20 cellular contexts compared by ENCODE assay signal in the genomic region with DNA sequence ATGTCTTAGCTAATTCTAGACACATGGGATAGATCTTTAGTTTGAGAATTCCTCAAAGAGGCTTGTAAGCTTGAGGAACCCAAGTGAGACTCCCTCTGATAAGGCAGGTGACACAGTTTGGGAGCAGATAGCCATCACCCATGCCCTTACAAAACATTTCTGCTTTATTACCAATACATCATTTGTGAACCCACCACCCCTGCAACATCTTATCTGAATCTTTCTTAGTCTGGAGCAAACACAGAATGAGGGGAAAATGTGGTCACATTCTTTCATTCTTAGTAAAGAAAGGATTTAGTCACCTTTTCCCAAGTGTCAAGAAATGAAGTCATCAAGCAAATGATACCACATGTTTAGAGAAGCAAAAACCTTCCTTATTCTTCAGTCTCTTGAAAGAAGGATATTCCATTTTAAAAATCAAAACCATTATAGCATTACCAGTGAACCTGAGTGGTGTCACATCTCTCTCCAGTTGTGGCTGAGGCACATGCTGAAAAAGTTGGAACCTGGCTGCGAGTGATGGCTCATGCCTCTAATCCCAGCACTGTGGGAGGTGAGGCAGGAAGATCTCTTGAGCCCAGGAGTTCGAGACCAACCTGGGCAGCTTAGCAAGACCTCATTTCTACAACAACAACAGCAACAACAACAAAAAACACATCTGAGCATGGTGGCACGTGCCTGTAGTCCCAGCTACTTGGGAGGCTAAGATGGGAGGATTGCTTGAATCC.
A peak's percentile ranks its signal among the peaks of the same experiment; 100 is the strongest.
DNase-seq lines count a peak whose midpoint lies in the region; ATAC-seq, FAIRE-seq and TF ChIP-seq lines count a peak whose summit lies in the region.
"Had no signal": no experiment of that assay in that cellular context is flagged by ENCODE, and none has a peak within 500 bp of the region (broad histone marks: within the 10 kb centered on the region; RNA-seq: fewer than 3 reads in every experiment).

No MANE protein-coding gene starts in this region.

- intact Hi-C loops in lower leg skin (cut with DNase I; ENCODE audit: low total_unique reads), result no loop called here

- H3K4me3 ChIP-seq in bronchial epithelial cell (ENCODE audit: low read depth, low read length), result no peak overlapping the region
- H3K4me3 ChIP-seq in lower leg skin (ENCODE audit: low read depth, poor library complexity, severe bottlenecking), result no peak overlapping the region
- H3K4me3 ChIP-seq: right atrium auricular region, SK-N-MC had no signal

- peak; percentile 84 to 94 for ATAC-seq in activated naive CD4-positive, alpha-beta T cell treated with anti-CD3 and anti-CD28 coated beads, Interleukin-2, amount 50 U/mL, for 72 hours
- peak; percentile 84 for ATAC-seq in stimulated activated naive CD8-positive, alpha-beta T cell treated with anti-CD3 and anti-CD28 coated beads, Interleukin-15, Interleukin-2, amounts not matched to agents 100 U/mL and 50 U/mL, for 24 hours
- ATAC-seq: left ventricle myocardium superior, Panc1 had no signal

- TF ChIP-seq POLR2A in lower leg skin (IDR thresholded peaks at IDR 0.05), result no peak

- H3K36me3 ChIP-seq in bronchial epithelial cell (ENCODE audit: control insufficient read depth, insufficient read depth, low read length), result no peaks in the 10 kb centered on the region

- FAIRE-seq in bronchial epithelial cell (lab: Jason Lieb, UNC), result no peak
- no peak for FAIRE-seq in frontal cortex (lab: Jason Lieb, UNC)

- H3K9me3 Mint-ChIP-seq in activated naive CD4-positive, alpha-beta T cell treated with anti-CD3 and anti-CD28 coated beads, Interleukin-2, amount 50 U/mL, for 72 hours, result no peaks in the 10 kb centered on the region
- H3K9me3 Mint-ChIP-seq: CD8-positive, alpha-beta memory T cell; central memory CD8-positive, alpha-beta T cell; H9 had no signal

- H3K27me3 ChIP-seq in bronchial epithelial cell (ENCODE audit: control insufficient read depth, insufficient read depth, low read length), result no peaks in the 10 kb centered on the region
- H3K27me3 ChIP-seq: right atrium auricular region had no signal

- WGBS in lower leg skin, 2 donors, result 85 to 89% methylated on average over 3 of the region's 3 CpGs

- peak overlapping the region in 1 of 2 donors; percentile 84 for H3K27ac Mint-ChIP-seq in activated naive CD4-positive, alpha-beta T cell treated with anti-CD3 and anti-CD28 coated beads, Interleukin-2, amount 50 U/mL, for 72 hours

- DNase-seq in activated naive CD4-positive, alpha-beta T cell treated with anti-CD3 and anti-CD28 coated beads, Interleukin-2, amount 50 U/mL, for 72 hours (ENCODE audit: low spot score in 2 of 2), result no peak
- DNase-seq in activated naive CD4-positive, alpha-beta T cell (lab: John Stamatoyannopoulos, UW), result no peak
- DNase-seq in OCI-M1 (lab: John Stamatoyannopoulos, UW) (peak; percentile 17), bronchial epithelial cell (ENCODE audit: low read depth) (peak; percentile 17), GM20000 (ENCODE audit: low spot score) (no peak), lower leg skin (ENCODE audit: low spot score in 2 of 2) (no peak), frontal cortex (ENCODE audit: low spot score in 2 of 2) (no peak)
- no peak for DNase-seq in stimulated activated naive CD8-positive, alpha-beta T cell treated with anti-CD3 and anti-CD28 coated beads, Interleukin-15, Interleukin-2, amounts not matched to agents 100 U/mL and 50 U/mL, for 24 hours
- DNase-seq: CD8-positive, alpha-beta memory T cell; DMS79 treated with DMSO at 0.1 percent for 48 hours; KG1; left ventricle myocardium superior; NCI-H1092 treated with DMSO at 0.1 percent for 48 hours; NCI-H2107; NCI-H526 had no signal

- TF ChIP-seq CTCF in bronchial epithelial cell (IDR thresholded peaks at IDR 0.05; ENCODE audit: insufficient read depth, low read length, severe bottlenecking) (no peak), GM20000 (IDR thresholded peaks at IDR 0.05; ENCODE audit: extremely low read depth, missing control alignments) (no peak), lower leg skin (IDR thresholded peaks at IDR 0.05) (no peak)

- peaks cover 0 to 8% of the 10 kb centered on the region in 2 donors for H3K36me3 Mint-ChIP-seq in activated naive CD4-positive, alpha-beta T cell treated with anti-CD3 and anti-CD28 coated beads, Interleukin-2, amount 50 U/mL, for 72 hours
- H3K36me3 Mint-ChIP-seq: CD8-positive, alpha-beta memory T cell had no signal

Comparison
In these comparisons a context has a peak if more than half of its experiments do, and no peak if none do; other contexts are left out.
1. DNase-seq: peak in OCI-M1 (single experiment) and bronchial epithelial cell (single experiment); none in activated naive CD4-positive, alpha-beta T cell treated with anti-CD3 and anti-CD28 coated beads, Interleukin-2, amount 50 U/mL, for 72 hours (0 of 2), activated naive CD4-positive, alpha-beta T cell (0 of 4), stimulated activated naive CD8-positive, alpha-beta T cell treated with anti-CD3 and anti-CD28 coated beads, Interleukin-15, Interleukin-2, amounts not matched to agents 100 U/mL and 50 U/mL, for 24 hours (single experiment), GM20000 (single experiment), lower leg skin (0 of 2) and frontal cortex (0 of 2).